22 cellular contexts compared by ENCODE assay signal in the genomic region with DNA sequence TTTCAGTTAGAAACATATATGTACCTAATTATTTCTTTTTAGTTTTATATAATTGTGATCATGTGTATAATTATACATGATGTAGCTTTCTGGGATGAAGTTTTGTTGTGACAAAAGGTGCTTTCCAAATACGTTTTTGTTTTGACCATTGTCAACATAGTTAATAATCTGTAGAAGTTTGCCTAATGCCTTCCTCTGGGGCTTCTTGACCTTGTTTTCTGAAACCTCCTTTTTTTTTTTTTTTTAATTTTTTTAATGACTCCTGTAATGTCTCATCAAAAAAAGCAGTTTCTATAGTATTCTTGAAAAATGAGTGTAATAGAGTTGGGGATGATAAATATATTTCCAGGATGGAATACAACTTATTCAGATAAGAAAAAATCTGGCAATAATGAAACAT.
A peak's percentile ranks its signal among the peaks of the same experiment; 100 is the strongest.
DNase-seq lines count a peak whose midpoint lies in the region; ATAC-seq and FAIRE-seq lines count a peak whose summit lies in the region.
"Had no signal": no experiment of that assay in that cellular context is flagged by ENCODE, and none has a peak within 500 bp of the region (broad histone marks: within the 10 kb centered on the region; RNA-seq: fewer than 3 reads in every experiment).

No MANE protein-coding gene starts in this region.

- H3K4me1 Mint-ChIP-seq in activated T-cell treated with anti-CD3 and anti-CD28 coated beads, Interleukin-2, amount 50 U/mL, for 4 hours (ENCODE audit: low read depth): peaks cover 3% of the 10 kb centered on the region

- H3K9me3 Mint-ChIP-seq in activated T-cell treated with anti-CD3 and anti-CD28 coated beads, Interleukin-2, amount 50 U/mL, for 4 hours: no peaks in the 10 kb centered on the region
- H3K9me3 Mint-ChIP-seq: activated naive CD8-positive, alpha-beta T cell treated with anti-CD3 and anti-CD28 coated beads, Interleukin-2, amount 50 U/mL, for 24 hours; activated T-helper 17 cell treated with anti-CD3 and anti-CD28 coated beads, Interleukin-2, amount 50 U/mL, for 72 hours had no signal

- peak; percentile 47 for ATAC-seq in GM18873 (IDR thresholded peaks at IDR 0.05; ENCODE audit: low FRiP score, unreplicated experiment)
- ATAC-seq in GM21737 (IDR thresholded peaks at IDR 0.05; ENCODE audit: unreplicated experiment): peak; percentile 38
- peak; percentile 24 for ATAC-seq in HG03097 (IDR thresholded peaks at IDR 0.05; ENCODE audit: low FRiP score, unreplicated experiment)
- no peak for ATAC-seq in activated T-cell treated with anti-CD3 and anti-CD28 coated beads, Interleukin-2, amount 50 U/mL, for 4 hours
- ATAC-seq: activated T-helper 17 cell treated with anti-CD3 and anti-CD28 coated beads, Interleukin-2, amount 50 U/mL, for 72 hours; sciatic nerve; stimulated activated effector memory CD8-positive, alpha-beta T cell treated with anti-CD3 and anti-CD28 coated beads, Interleukin-12 subunit alpha, Interleukin-12 subunit beta, amount 100 ng/mL, for 72 hours had no signal

- no peak overlapping the region for H3K4me3 Mint-ChIP-seq in activated T-cell treated with anti-CD3 and anti-CD28 coated beads, Interleukin-2, amount 50 U/mL, for 4 hours
- H3K4me3 Mint-ChIP-seq: activated naive CD8-positive, alpha-beta T cell treated with anti-CD3 and anti-CD28 coated beads, Interleukin-2, amount 50 U/mL, for 24 hours; activated T-helper 17 cell treated with anti-CD3 and anti-CD28 coated beads, Interleukin-2, amount 50 U/mL, for 72 hours; CD4-positive, CD25-positive, alpha-beta regulatory T cell; stimulated activated effector memory CD8-positive, alpha-beta T cell treated with anti-CD3 and anti-CD28 coated beads, Interleukin-12 subunit alpha, Interleukin-12 subunit beta, amount 100 ng/mL, for 72 hours had no signal

- no peaks in the 10 kb centered on the region for H3K27me3 Mint-ChIP-seq in activated T-cell treated with anti-CD3 and anti-CD28 coated beads, Interleukin-2, amount 50 U/mL, for 4 hours (ENCODE audit: low read depth)
- H3K27me3 Mint-ChIP-seq: activated naive CD8-positive, alpha-beta T cell treated with anti-CD3 and anti-CD28 coated beads, Interleukin-2, amount 50 U/mL, for 24 hours; activated T-helper 17 cell treated with anti-CD3 and anti-CD28 coated beads, Interleukin-2, amount 50 U/mL, for 72 hours; CD4-positive, CD25-positive, alpha-beta regulatory T cell had no signal

- FAIRE-seq in frontal cortex (lab: Jason Lieb, UNC): peak; percentile 45
- FAIRE-seq: HTR-8/SVneo, keratinocyte had no signal

- no peaks in the 10 kb centered on the region for H3K36me3 Mint-ChIP-seq in activated T-cell treated with anti-CD3 and anti-CD28 coated beads, Interleukin-2, amount 50 U/mL, for 4 hours (ENCODE audit: insufficient read depth)
- H3K36me3 Mint-ChIP-seq: stimulated activated effector memory CD8-positive, alpha-beta T cell treated with anti-CD3 and anti-CD28 coated beads, Interleukin-12 subunit alpha, Interleukin-12 subunit beta, amount 100 ng/mL, for 72 hours had no signal

- no peak for DNase-seq in frontal cortex (ENCODE audit: low spot score in 2 of 2)
- DNase-seq in inferior parietal cortex (ENCODE audit: extremely low spot score): no peak
- DNase-seq in NOMO-1 (lab: John Stamatoyannopoulos, UW; ENCODE audit: unreplicated experiment in 2 of 2): no peak
- DNase-seq in RKO (ENCODE audit: low spot score): no peak
- DNase-seq in activated T-cell treated with anti-CD3 and anti-CD28 coated beads, Interleukin-2, amount 50 U/mL, for 4 hours: no peak
- DNase-seq: activated CD4-positive, alpha-beta T cell treated with anti-CD3 and anti-CD28 coated beads for 1 hour; activated naive CD8-positive, alpha-beta T cell treated with anti-CD3 and anti-CD28 coated beads, Interleukin-2, amount 50 U/mL, for 24 hours; CD4-positive, CD25-positive, alpha-beta regulatory T cell; DMS153; GDM1; Kasumi-1; NCI-H1105; NCI-H510A treated with DMSO at 0.1 percent for 48 hours; SW 1271 had no signal

Comparison
In these comparisons a context has a peak if more than half of its experiments do, and no peak if none do; other contexts are left out.
1. ATAC-seq: peak in GM18873 (single experiment), GM21737 (single experiment) and HG03097 (single experiment); none in activated T-cell treated with anti-CD3 and anti-CD28 coated beads, Interleukin-2, amount 50 U/mL, for 4 hours (0 of 2).